Comparison of ENCODE assay signal across 8 cellular contexts in genomic region chr1:15951341-15952153, GRCh38. TPM values are rescaled to one million over a fixed set of nuclear protein-coding genes. Genes with fewer than 3 reads are reported as not detected.
A peak's percentile ranks its signal among the peaks of the same experiment; 100 is the strongest.
DNase-seq lines count a peak whose midpoint lies in the region; ATAC-seq and TF ChIP-seq lines count a peak whose summit lies in the region.

No MANE protein-coding gene starts in this region.

- DNase-seq in activated CD4-positive, alpha-beta T cell treated with anti-CD3 and anti-CD28 coated beads for 48 hours, result peak; percentile 66
- DNase-seq in spleen, result peak; percentile 73
- DNase-seq in midbrain (lab: John Stamatoyannopoulos, UW), result no peak
- DNase-seq in anterior cingulate cortex (lab: John Stamatoyannopoulos, UW), result no peak

- H3K4me1 ChIP-seq in endocrine pancreas (ENCODE audit: control insufficient read depth, insufficient read depth, low read length), result no peaks in the 10 kb centered on the region
- peaks cover 56 to 100% (median 81%) of the 10 kb centered on the region in 6 donors for H3K4me1 ChIP-seq in spleen

- H3K9ac ChIP-seq in endocrine pancreas (ENCODE audit: control insufficient read depth, insufficient read depth, low read length), result peak overlapping the region; percentile 14

- H3K36me3 ChIP-seq in endocrine pancreas (ENCODE audit: control insufficient read depth, insufficient read depth, low read length) (no peaks in the 10 kb centered on the region), spleen (peaks cover 0 to 38% (median 15%) of the 10 kb centered on the region in 6 donors)

- WGBS in spleen, 5 donors, result 50 to 75% (median 66%) methylated on average over 23 of the region's 23 CpGs

- H3K4me3 ChIP-seq in endocrine pancreas (ENCODE audit: control insufficient read depth, insufficient read depth, low read length) (no peak overlapping the region), spleen (no peak overlapping the region)

- H3K9me3 ChIP-seq in endocrine pancreas (ENCODE audit: control insufficient read depth, low read length), result no peaks in the 10 kb centered on the region
- no peaks in the 10 kb centered on the region for H3K9me3 ChIP-seq in spleen

- H3K27ac ChIP-seq in spleen, result peak overlapping the region in 6 of 8 donors; percentile 81 to 91 (median 86)

- intact Hi-C loops in spleen (cut with DNase I; ENCODE audit: low total_unique reads), result no loop called here

- H3K27me3 ChIP-seq in endocrine pancreas (ENCODE audit: control insufficient read depth, insufficient read depth, low read length) (no peaks in the 10 kb centered on the region), spleen (replicated peaks in 1 of 7) (no peaks in the 10 kb centered on the region)

- ATAC-seq in HG03442 (IDR thresholded peaks at IDR 0.05; ENCODE audit: unreplicated experiment), result no peak
- no peak for ATAC-seq in GM18907 (IDR thresholded peaks at IDR 0.05; ENCODE audit: unreplicated experiment)

- no peak for TF ChIP-seq POLR2A in spleen (IDR thresholded peaks at IDR 0.05)

- TF ChIP-seq CTCF in GM12874 (IDR thresholded peaks at IDR 0.05; ENCODE audit: insufficient read depth, low read depth, low read length) (0 out of 2 replicates have a peak, but pooled peaks have one; percentile 13), spleen (IDR thresholded peaks at IDR 0.05 in 8 of 11, conservative IDR thresholded peaks at IDR 0.05 in 3 of 11) (no peak)

RNA-seq across cellular contexts. Expression of gene ZBTB17, which starts 24.4 kb away (rescaled TPM):
- total RNA-seq in spleen, result 10 to 100 TPM; 36.8 to 73.4 (median 52.1) TPM
- polyA plus RNA-seq in spleen, result 100 to 1,000 TPM in 2 of 3 donors, 10 to 100 TPM in 1; 46.5 to 139 (median 111) TPM

RNA-seq across cellular contexts. Expression of gene SRARP, which starts 52.5 kb away (rescaled TPM):
- not detected for total RNA-seq in spleen
- polyA plus RNA-seq in spleen, result not detected

Comparison
In these comparisons a context has a peak if more than half of its experiments do, and no peak if none do; other contexts are left out.
1. DNase-seq: peak in activated CD4-positive, alpha-beta T cell treated with anti-CD3 and anti-CD28 coated beads for 48 hours (single experiment) and spleen (single experiment); none in midbrain (single experiment) and anterior cingulate cortex (0 of 58).